In genomic region chr2:166643980-166644379, GRCh38 we compare ENCODE assay signal across 27 cellular contexts.
"Had no signal": no experiment of that assay in that cellular context is flagged by ENCODE, and none has a peak within 500 bp of the region (broad histone marks: within the 10 kb centered on the region; RNA-seq: fewer than 3 reads in every experiment).

No MANE protein-coding gene starts in this region.

- DNase-seq: effector CD8-positive, alpha-beta T cell; endodermal cell; foreskin fibroblast; glutamatergic neuron; heart right ventricle; hippocampal formation; left colon; mucosa of descending colon; naive B cell; stimulated activated CD4-positive, alpha-beta T cell treated with anti-CD3 and anti-CD28 coated beads, Interleukin-12 subunit alpha, Interleukin-12 subunit beta, amount 100 ng/mL, for 4 hours; stimulated activated CD4-positive, alpha-beta T cell treated with anti-CD3 and anti-CD28 coated beads, Interleukin-1b, Interleukin-23, amount 100 ng/mL, for 48 hours; stimulated activated CD4-positive, alpha-beta T cell treated with anti-CD3 and anti-CD28 coated beads, Interleukin-4, amount 100 ng/mL, for 1 hour; stimulated activated CD8-positive, alpha-beta memory T cell treated with anti-CD3 and anti-CD28 coated beads, Interleukin-4, amount 100 ng/mL, for 48 hours; stimulated activated naive CD4-positive, alpha-beta T cell; stimulated activated naive CD8-positive, alpha-beta T cell treated with anti-CD3 and anti-CD28 coated beads, Interleukin-15, amount 100 ng/mL, for 72 hours; transverse colon; upper lobe of right lung; uterus had no signal

- H3K4me1 Mint-ChIP-seq: endodermal cell; memory B cell; naive B cell; nephron; neural progenitor cell; stimulated activated naive CD8-positive, alpha-beta T cell treated with anti-CD3 and anti-CD28 coated beads, Interleukin-15, amount 100 ng/mL, for 72 hours had no signal

- H3K27ac Mint-ChIP-seq: dendritic cell treated with granulocyte-macrophage colony-stimulating factor and Interleukin-4, amounts not matched to agents 40 ng/mL and 50 ng/mL, for 4 days; endodermal cell; memory B cell; mesothelial cell of epicardium; naive B cell; nephron; neural progenitor cell; progenitor cell of endocrine pancreas; stimulated activated naive CD8-positive, alpha-beta T cell treated with anti-CD3 and anti-CD28 coated beads, Interleukin-15, amount 100 ng/mL, for 72 hours had no signal

- ATAC-seq: esophagus mucosa; gastroesophageal sphincter; left colon; mucosa of descending colon; sciatic nerve; stimulated activated naive CD8-positive, alpha-beta T cell treated with anti-CD3 and anti-CD28 coated beads, Interleukin-15, amount 100 ng/mL, for 72 hours; upper lobe of right lung had no signal

- H3K27me3 Mint-ChIP-seq: dendritic cell treated with granulocyte-macrophage colony-stimulating factor and Interleukin-4, amounts not matched to agents 40 ng/mL and 50 ng/mL, for 4 days; memory B cell; naive B cell; progenitor cell of endocrine pancreas; stimulated activated naive CD8-positive, alpha-beta T cell treated with anti-CD3 and anti-CD28 coated beads, Interleukin-15, amount 100 ng/mL, for 72 hours had no signal

- H3K36me3 Mint-ChIP-seq: memory B cell, mesothelial cell of epicardium, naive B cell, neural progenitor cell had no signal

- H3K9me3 Mint-ChIP-seq: stimulated activated naive CD8-positive, alpha-beta T cell treated with anti-CD3 and anti-CD28 coated beads, Interleukin-15, amount 100 ng/mL, for 72 hours had no signal

- H3K4me3 Mint-ChIP-seq: dendritic cell treated with granulocyte-macrophage colony-stimulating factor and Interleukin-4, amounts not matched to agents 40 ng/mL and 50 ng/mL, for 4 days; endodermal cell; memory B cell; mesothelial cell of epicardium; naive B cell; nephron; neural progenitor cell; stimulated activated naive CD8-positive, alpha-beta T cell treated with anti-CD3 and anti-CD28 coated beads, Interleukin-15, amount 100 ng/mL, for 72 hours had no signal
